In the genomic region with DNA sequence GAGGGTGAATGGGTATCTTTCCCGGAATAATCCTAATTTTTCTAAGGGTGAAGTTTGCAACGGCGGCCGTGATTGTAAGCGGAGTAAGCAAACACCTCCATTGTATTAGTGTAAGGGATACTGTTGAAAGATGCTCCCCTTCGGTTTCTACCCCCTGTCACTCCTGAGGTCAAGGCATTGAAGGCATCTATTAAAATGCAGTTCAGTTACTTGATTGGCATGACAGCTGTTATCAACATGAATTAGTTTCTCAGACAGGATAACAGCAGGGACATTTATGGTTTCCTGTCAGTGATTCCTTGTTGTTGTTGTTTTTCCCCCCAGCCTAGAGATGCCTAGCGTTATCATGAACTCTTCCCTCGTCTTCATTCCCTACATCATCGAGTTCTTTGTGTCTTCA, we compare ENCODE assay signal across 9 cellular contexts. TPM values are rescaled to one million over a fixed set of nuclear protein-coding genes. Genes with fewer than 3 reads are reported as not detected.
A peak's percentile ranks its signal among the peaks of the same experiment; 100 is the strongest.
DNase-seq lines count a peak whose midpoint lies in the region; ATAC-seq and TF ChIP-seq lines count a peak whose summit lies in the region.
"Had no signal": no experiment of that assay in that cellular context is flagged by ENCODE, and none has a peak within 500 bp of the region (broad histone marks: within the 10 kb centered on the region; RNA-seq: fewer than 3 reads in every experiment).

No MANE protein-coding gene starts in this region.

- no peaks in the 10 kb centered on the region for H3K36me3 Mint-ChIP-seq in neural crest cell (ENCODE audit: low read depth)

- H3K27me3 ChIP-seq in DOHH2 (ENCODE audit: control insufficient read depth, low read length) (no peaks in the 10 kb centered on the region), Karpas-422 (ENCODE audit: low read length) (no peaks in the 10 kb centered on the region), ectodermal cell (ENCODE audit: control insufficient read depth, insufficient read depth, low read length, poor library complexity, severe bottlenecking) (no peaks in the 10 kb centered on the region)

- H3K9me2 ChIP-seq in DOHH2 (replicated peaks; ENCODE audit: control insufficient read depth, low read length) (no peaks in the 10 kb centered on the region), Karpas-422 (replicated peaks; ENCODE audit: insufficient read depth, low read length) (no peaks in the 10 kb centered on the region)

- peak overlapping the region; percentile 79 for H3K27ac Mint-ChIP-seq in neural crest cell (ENCODE audit: unreplicated experiment)

- H3K9ac ChIP-seq in Karpas-422 (ENCODE audit: low read length) = peak overlapping the region; percentile 79

- H3K4me1 ChIP-seq in DOHH2 (ENCODE audit: control insufficient read depth, low read length) (peaks cover 12% of the 10 kb centered on the region), Karpas-422 (ENCODE audit: low read length) (peaks cover 15% of the 10 kb centered on the region), ectodermal cell (ENCODE audit: control insufficient read depth, insufficient read depth, low read length) (no peaks in the 10 kb centered on the region)

- ATAC-seq in GM21529 (IDR thresholded peaks at IDR 0.05; ENCODE audit: unreplicated experiment) (no peak), HG03442 (IDR thresholded peaks at IDR 0.05; ENCODE audit: unreplicated experiment) (no peak)

- 7 to 15% methylated on average over 5 to 9 of the region's 9 CpGs for WGBS in ectodermal cell, 2 experiments

- no peaks in the 10 kb centered on the region for H3F3A ChIP-seq in DOHH2 (ENCODE audit: control insufficient read depth, insufficient read depth)

- H3K9me3 ChIP-seq in DOHH2 (ENCODE audit: control insufficient read depth, insufficient read depth, low read length) = no peaks in the 10 kb centered on the region
- no peaks in the 10 kb centered on the region for H3K9me3 ChIP-seq in Karpas-422 (ENCODE audit: low read length)
- H3K9me3 ChIP-seq in ectodermal cell (ENCODE audit: control insufficient read depth, low read length) = no peaks in the 10 kb centered on the region

- H3K4me1 Mint-ChIP-seq in neural crest cell = peaks cover 35% of the 10 kb centered on the region

- H3K79me2 ChIP-seq in DOHH2 (ENCODE audit: control insufficient read depth, low read length) (no peaks in the 10 kb centered on the region), Karpas-422 (ENCODE audit: low read length) (no peaks in the 10 kb centered on the region)

- H2AFZ ChIP-seq in Karpas-422 (ENCODE audit: low read length) = no peak overlapping the region

- H3K36me3 ChIP-seq in DOHH2 (ENCODE audit: control insufficient read depth, low read length) (no peaks in the 10 kb centered on the region), Karpas-422 (ENCODE audit: insufficient read depth, low read length) (no peaks in the 10 kb centered on the region), ectodermal cell (ENCODE audit: control insufficient read depth, insufficient read depth, low read length) (no peaks in the 10 kb centered on the region)

- peak overlapping the region; percentile 95 for H3K4me2 ChIP-seq in DOHH2 (ENCODE audit: low read length)
- H3K4me2 ChIP-seq in Karpas-422 (ENCODE audit: low read depth, low read length, poor library complexity, severe bottlenecking) = peak overlapping the region; percentile 80

- H3K4me3 ChIP-seq in DOHH2 (ENCODE audit: low read length) (peak overlapping the region; percentile 85), Karpas-422 (ENCODE audit: low read length) (peak overlapping the region; percentile 88), ectodermal cell (ENCODE audit: insufficient read depth, low read depth, low read length) (peak overlapping the region; percentile 63)

- TF ChIP-seq CTCF in DOHH2 (IDR thresholded peaks at IDR 0.05; ENCODE audit: low read depth, low read length, poor library complexity, severe bottlenecking) (no peak), neural crest cell (conservative IDR thresholded peaks at IDR 0.05) (no peak)

- no peaks in the 10 kb centered on the region for H3K27me3 Mint-ChIP-seq in neural crest cell (ENCODE audit: low read depth)

- H4K20me1 ChIP-seq in DOHH2 (ENCODE audit: control insufficient read depth, insufficient read depth, low read depth, low read length) (no peaks in the 10 kb centered on the region), Karpas-422 (ENCODE audit: insufficient read depth, low read depth, low read length) (no peaks in the 10 kb centered on the region)

- no peak overlapping the region for H3K27ac ChIP-seq in DOHH2 (ENCODE audit: low read depth, low read length)
- H3K27ac ChIP-seq in Karpas-422 (ENCODE audit: low read length) = no peak overlapping the region
- no peak overlapping the region for H3K27ac ChIP-seq in ectodermal cell (ENCODE audit: insufficient read depth, low read depth, low read length, poor library complexity, severe bottlenecking)

- peak overlapping the region; percentile 95 for H3K4me3 Mint-ChIP-seq in neural crest cell

- no peaks in the 10 kb centered on the region for H3K9me3 Mint-ChIP-seq in neural crest cell

- in situ Hi-C loops in KBM-7 (cut with MboI; ENCODE audit: low pct_unique_long_range_greater_than_20kb, low sequenced_read_pairs) = no loop called here

- no peak for DNase-seq in Karpas-422
- no peak for DNase-seq in neural crest cell (ENCODE audit: low read depth, low spot score)
- DNase-seq in GM03348 (ENCODE audit: low spot score) = no peak
- no peak for DNase-seq in KBM-7

RNA-seq across cellular contexts. Expression of a gene that starts 0.6 kb away (rescaled TPM):
- 18.3 and 20.8 TPM in 2 replicates for total RNA-seq in Karpas-422 (2014; rRNA removed; shearing (Covaris generic); ENCODE audit: low replicate concordance)
- polyA plus RNA-seq in ectodermal cell (2013, experiment 1 of 4) = 23.1 TPM
- polyA plus RNA-seq in ectodermal cell (2013, experiment 2 of 4) = 23.3 TPM
- 17.1 TPM for polyA plus RNA-seq in ectodermal cell (2013, experiment 3 of 4)
- polyA plus RNA-seq in ectodermal cell (2013, experiment 4 of 4) = 19.2 TPM
- 18.5 and 20.2 TPM in 2 replicates for total RNA-seq in neural crest cell

RNA-seq across cellular contexts. Expression of a gene that starts 45.2 kb away (rescaled TPM):
- not detected in 2 replicates for total RNA-seq in Karpas-422 (2014; rRNA removed; shearing (Covaris generic); ENCODE audit: low replicate concordance)
- not detected for polyA plus RNA-seq in ectodermal cell (2013, experiment 1 of 4)
- polyA plus RNA-seq in ectodermal cell (2013, experiment 2 of 4) = not detected
- polyA plus RNA-seq in ectodermal cell (2013, experiment 3 of 4) = not detected
- not detected for polyA plus RNA-seq in ectodermal cell (2013, experiment 4 of 4)
- not detected in 2 replicates for total RNA-seq in neural crest cell
- total RNA-seq: HT1080 had no signal
